1 cellular context compared by ENCODE assay signal in genomic region chr6:157281570-157281969, GRCh38.
TF ChIP-seq lines count a peak whose summit lies in the region.

No MANE protein-coding gene starts in this region.

TF ChIP-seq in GM23338, 12 proteins besides CTCF, POLR2A, EP300 and RAD21 (continued from another document):
- TF ChIP-seq REST (IDR thresholded peaks at IDR 0.05; ENCODE audit: unreplicated experiment), result no peak
- TF ChIP-seq ZNF331 (CRISPR knock-in tag; IDR thresholded peaks at IDR 0.05; ENCODE audit: low read depth), result no peak
